Comparison of ENCODE assay signal across 1 cellular context in the genomic region with DNA sequence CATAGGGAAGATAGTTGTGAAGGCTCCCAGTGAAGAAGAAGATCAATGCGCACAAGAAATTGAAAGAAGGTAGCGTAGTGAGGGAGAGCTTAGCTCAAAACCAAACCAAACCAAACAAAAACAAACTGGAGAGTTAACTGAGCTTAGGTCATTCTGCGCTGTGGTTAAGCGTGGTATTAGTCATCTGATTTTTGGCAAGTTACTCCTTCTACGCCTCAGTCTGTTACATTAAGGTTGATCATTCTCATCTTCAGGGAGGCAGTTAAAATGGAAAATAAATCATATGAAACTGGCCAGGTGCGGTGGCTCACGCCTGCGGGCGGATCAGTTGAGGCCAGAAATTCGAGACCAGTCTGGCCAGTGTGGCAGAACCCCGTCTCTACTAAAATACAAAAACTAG.
TF ChIP-seq lines count a peak whose summit lies in the region.

No MANE protein-coding gene starts in this region.

TF ChIP-seq in SK-N-SH, 30 proteins besides CTCF, POLR2A, EP300 and RAD21 (continued from another document):
- TF ChIP-seq, protein P1, sequence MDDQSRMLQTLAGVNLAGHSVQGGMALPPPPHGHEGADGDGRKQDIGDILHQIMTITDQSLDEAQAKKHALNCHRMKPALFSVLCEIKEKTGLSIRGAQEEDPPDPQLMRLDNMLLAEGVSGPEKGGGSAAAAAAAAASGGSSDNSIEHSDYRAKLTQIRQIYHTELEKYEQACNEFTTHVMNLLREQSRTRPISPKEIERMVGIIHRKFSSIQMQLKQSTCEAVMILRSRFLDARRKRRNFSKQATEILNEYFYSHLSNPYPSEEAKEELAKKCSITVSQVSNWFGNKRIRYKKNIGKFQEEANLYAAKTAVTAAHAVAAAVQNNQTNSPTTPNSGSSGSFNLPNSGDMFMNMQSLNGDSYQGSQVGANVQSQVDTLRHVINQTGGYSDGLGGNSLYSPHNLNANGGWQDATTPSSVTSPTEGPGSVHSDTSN (IDR thresholded peaks at IDR 0.05): peak; percentile 55
- TF ChIP-seq, protein P2, sequence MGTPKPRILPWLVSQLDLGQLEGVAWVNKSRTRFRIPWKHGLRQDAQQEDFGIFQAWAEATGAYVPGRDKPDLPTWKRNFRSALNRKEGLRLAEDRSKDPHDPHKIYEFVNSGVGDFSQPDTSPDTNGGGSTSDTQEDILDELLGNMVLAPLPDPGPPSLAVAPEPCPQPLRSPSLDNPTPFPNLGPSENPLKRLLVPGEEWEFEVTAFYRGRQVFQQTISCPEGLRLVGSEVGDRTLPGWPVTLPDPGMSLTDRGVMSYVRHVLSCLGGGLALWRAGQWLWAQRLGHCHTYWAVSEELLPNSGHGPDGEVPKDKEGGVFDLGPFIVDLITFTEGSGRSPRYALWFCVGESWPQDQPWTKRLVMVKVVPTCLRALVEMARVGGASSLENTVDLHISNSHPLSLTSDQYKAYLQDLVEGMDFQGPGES (IDR thresholded peaks at IDR 0.05; ENCODE audit: low read depth, low read length): no peak
- TF ChIP-seq, protein P3, sequence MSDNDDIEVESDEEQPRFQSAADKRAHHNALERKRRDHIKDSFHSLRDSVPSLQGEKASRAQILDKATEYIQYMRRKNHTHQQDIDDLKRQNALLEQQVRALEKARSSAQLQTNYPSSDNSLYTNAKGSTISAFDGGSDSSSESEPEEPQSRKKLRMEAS (IDR thresholded peaks at IDR 0.05; ENCODE audit: low read depth): no peak
- TF ChIP-seq, protein P4, sequence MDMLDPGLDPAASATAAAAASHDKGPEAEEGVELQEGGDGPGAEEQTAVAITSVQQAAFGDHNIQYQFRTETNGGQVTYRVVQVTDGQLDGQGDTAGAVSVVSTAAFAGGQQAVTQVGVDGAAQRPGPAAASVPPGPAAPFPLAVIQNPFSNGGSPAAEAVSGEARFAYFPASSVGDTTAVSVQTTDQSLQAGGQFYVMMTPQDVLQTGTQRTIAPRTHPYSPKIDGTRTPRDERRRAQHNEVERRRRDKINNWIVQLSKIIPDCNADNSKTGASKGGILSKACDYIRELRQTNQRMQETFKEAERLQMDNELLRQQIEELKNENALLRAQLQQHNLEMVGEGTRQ (IDR thresholded peaks at IDR 0.05; ENCODE audit: borderline replicate concordance, low read depth, low read length): no peak
- TF ChIP-seq YY1 (IDR thresholded peaks at IDR 0.05; ENCODE audit: low read depth): no peak
- TF ChIP-seq SIN3A (IDR thresholded peaks at IDR 0.05; ENCODE audit: borderline replicate concordance, low read depth, low read length): no peak
- TF ChIP-seq, protein P5, sequence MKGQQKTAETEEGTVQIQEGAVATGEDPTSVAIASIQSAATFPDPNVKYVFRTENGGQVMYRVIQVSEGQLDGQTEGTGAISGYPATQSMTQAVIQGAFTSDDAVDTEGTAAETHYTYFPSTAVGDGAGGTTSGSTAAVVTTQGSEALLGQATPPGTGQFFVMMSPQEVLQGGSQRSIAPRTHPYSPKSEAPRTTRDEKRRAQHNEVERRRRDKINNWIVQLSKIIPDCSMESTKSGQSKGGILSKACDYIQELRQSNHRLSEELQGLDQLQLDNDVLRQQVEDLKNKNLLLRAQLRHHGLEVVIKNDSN (IDR thresholded peaks at IDR 0.05; ENCODE audit: borderline replicate concordance, low read depth): no peak
- TF ChIP-seq TCF12 (IDR thresholded peaks at IDR 0.05): peak; percentile 60
- TF ChIP-seq TEAD4 (IDR thresholded peaks at IDR 0.05; ENCODE audit: borderline replicate concordance, insufficient read depth): no peak
- peak; percentile 81 for TF ChIP-seq NFIC (IDR thresholded peaks at IDR 0.05; ENCODE audit: borderline replicate concordance)
- TF ChIP-seq RCOR1 (IDR thresholded peaks at IDR 0.05; ENCODE audit: low read length): no peak
- TF ChIP-seq MEF2A (IDR thresholded peaks at IDR 0.05; ENCODE audit: borderline replicate concordance, low read depth): no peak
